33 cellular contexts compared by ENCODE assay signal in genomic region chr10:29543715-29544114, GRCh38.
A peak's percentile ranks its signal among the peaks of the same experiment; 100 is the strongest.
DNase-seq lines count a peak whose midpoint lies in the region; ATAC-seq and TF ChIP-seq lines count a peak whose summit lies in the region.
"Had no signal": no experiment of that assay in that cellular context is flagged by ENCODE, and none has a peak within 500 bp of the region (broad histone marks: within the 10 kb centered on the region; RNA-seq: fewer than 3 reads in every experiment).

No MANE protein-coding gene starts in this region.

- peaks cover 24 to 99% (median 96%) of the 10 kb centered on the region in 4 donors for H3K4me1 ChIP-seq in esophagus muscularis mucosa
- H3K4me1 ChIP-seq in breast epithelium = no peaks in the 10 kb centered on the region
- H3K4me1 ChIP-seq: BE2C, thyroid gland had no signal

- H3K27ac ChIP-seq in esophagus muscularis mucosa (replicated peaks in 1 of 4) (peak overlapping the region; percentile 9 to 53 (median 20)), breast epithelium (peak overlapping the region in 1 of 2 donors; percentile 30)
- H3K27ac ChIP-seq: foreskin keratinocyte, stomach, thyroid gland had no signal

- no peak overlapping the region for H3K4me3 Mint-ChIP-seq in stimulated activated naive B cell treated with anti-CD40 and anti-IgM and Interleukin-4, amounts not matched to agents 10 μg/mL and 1 μg/mL and 100 μg/mL, for 72 hours
- H3K4me3 Mint-ChIP-seq: activated CD8-positive, alpha-beta T cell treated with anti-CD3 and anti-CD28 coated beads for 36 hours; activated naive CD8-positive, alpha-beta T cell; mesothelial cell of epicardium; naive thymus-derived CD4-positive, alpha-beta T cell; T-helper 17 cell had no signal

- H3K36me3 Mint-ChIP-seq in stimulated activated naive B cell treated with anti-CD40 and anti-IgM and Interleukin-4, amounts not matched to agents 10 μg/mL and 1 μg/mL and 100 μg/mL, for 72 hours = no peaks in the 10 kb centered on the region

- no peak for TF ChIP-seq EP300 in esophagus muscularis mucosa (IDR thresholded peaks at IDR 0.05)

- DNase-seq in Right ventricle myocardium superior (no peak), Right ventricle myocardium inferior (ENCODE audit: missing footprints) (no peak), esophagus muscularis mucosa (ENCODE audit: extremely low spot score) (no peak), breast epithelium (ENCODE audit: low spot score in 2 of 2) (no peak), left lobe of liver (ENCODE audit: low spot score) (no peak), lower leg skin (ENCODE audit: low spot score in 2 of 2) (no peak)
- no peak for DNase-seq in stimulated activated naive B cell treated with anti-CD40 and anti-IgM and Interleukin-4, amounts not matched to agents 10 μg/mL and 1 μg/mL and 100 μg/mL, for 72 hours
- DNase-seq: activated CD4-positive, alpha-beta T cell treated with anti-CD3 and anti-CD28 coated beads for 1 hour; activated CD8-positive, alpha-beta T cell treated with anti-CD3 and anti-CD28 coated beads for 36 hours; activated effector memory CD4-positive, alpha-beta T cell treated with Interleukin-2 at 50 U/mL for 16 hours; anterior cingulate cortex; BE2C; foreskin keratinocyte; GDM1; hypothalamus; naive thymus-derived CD4-positive, alpha-beta T cell; NCI-H187; NCI-H226; NCI-H748 treated with DMSO at 0.1 percent for 48 hours; occipital lobe; stimulated activated CD4-positive, alpha-beta T cell treated with anti-CD3 and anti-CD28 coated beads, Interleukin-1b, Interleukin-23, amount 100 ng/mL, for 48 hours; stimulated activated CD8-positive, alpha-beta memory T cell treated with anti-CD3 and anti-CD28 coated beads, Interleukin-4, amount 100 ng/mL, for 48 hours; stomach; T-helper 17 cell; thyroid gland had no signal

- intact Hi-C loops in Right ventricle myocardium superior (cut with DNase I) (no loop called here), Right ventricle myocardium inferior (cut with DNase I) (no loop called here), esophagus muscularis mucosa (cut with DNase I) (no loop called here), breast epithelium (cut with DNase I; ENCODE audit: low total_unique reads) (no loop called here), lower leg skin (cut with DNase I; ENCODE audit: low total_unique reads) (no loop called here)

- peaks cover 0 to 4% of the 10 kb centered on the region in 2 donors for H3K4me1 Mint-ChIP-seq in stimulated activated naive B cell treated with anti-CD40 and anti-IgM and Interleukin-4, amounts not matched to agents 10 μg/mL and 1 μg/mL and 100 μg/mL, for 72 hours

- H3K4me3 ChIP-seq in esophagus muscularis mucosa (no peak overlapping the region), breast epithelium (no peak overlapping the region), lower leg skin (ENCODE audit: low read depth, poor library complexity, severe bottlenecking) (no peak overlapping the region)
- H3K4me3 ChIP-seq: smooth muscle cell, stomach, thyroid gland had no signal

- H3K36me3 ChIP-seq in esophagus muscularis mucosa = peaks cover 0 to 42% (median 13%) of the 10 kb centered on the region in 4 donors
- H3K36me3 ChIP-seq in breast epithelium = no peaks in the 10 kb centered on the region
- H3K36me3 ChIP-seq: BE2C, thyroid gland had no signal

- TF ChIP-seq POLR2A in esophagus muscularis mucosa (IDR thresholded peaks at IDR 0.05; ENCODE audit: low read depth) (no peak), breast epithelium (IDR thresholded peaks at IDR 0.05) (no peak), lower leg skin (IDR thresholded peaks at IDR 0.05) (no peak)

- H3K9me3 Mint-ChIP-seq in stimulated activated naive B cell treated with anti-CD40 and anti-IgM and Interleukin-4, amounts not matched to agents 10 μg/mL and 1 μg/mL and 100 μg/mL, for 72 hours = no peaks in the 10 kb centered on the region
- H3K9me3 Mint-ChIP-seq: activated CD8-positive, alpha-beta T cell treated with anti-CD3 and anti-CD28 coated beads for 36 hours; mesothelial cell of epicardium had no signal

- no peak overlapping the region for H3K27ac Mint-ChIP-seq in stimulated activated naive B cell treated with anti-CD40 and anti-IgM and Interleukin-4, amounts not matched to agents 10 μg/mL and 1 μg/mL and 100 μg/mL, for 72 hours
- H3K27ac Mint-ChIP-seq: activated CD8-positive, alpha-beta T cell treated with anti-CD3 and anti-CD28 coated beads for 36 hours; activated naive CD8-positive, alpha-beta T cell; mesothelial cell of epicardium had no signal

- H3K27me3 Mint-ChIP-seq in stimulated activated naive B cell treated with anti-CD40 and anti-IgM and Interleukin-4, amounts not matched to agents 10 μg/mL and 1 μg/mL and 100 μg/mL, for 72 hours = no peaks in the 10 kb centered on the region
- H3K27me3 Mint-ChIP-seq: activated CD8-positive, alpha-beta T cell treated with anti-CD3 and anti-CD28 coated beads for 36 hours; activated naive CD8-positive, alpha-beta T cell; naive thymus-derived CD4-positive, alpha-beta T cell; T-helper 17 cell had no signal

- no peaks in the 10 kb centered on the region for H3K9me3 ChIP-seq in esophagus muscularis mucosa
- no peaks in the 10 kb centered on the region for H3K9me3 ChIP-seq in breast epithelium
- H3K9me3 ChIP-seq: BE2C, stomach, thyroid gland had no signal

- no peak for TF ChIP-seq CTCF in esophagus muscularis mucosa (IDR thresholded peaks at IDR 0.05)
- TF ChIP-seq CTCF in breast epithelium (IDR thresholded peaks at IDR 0.05) = no peak
- no peak for TF ChIP-seq CTCF in lower leg skin (IDR thresholded peaks at IDR 0.05)

- H3K27me3 ChIP-seq in esophagus muscularis mucosa = no peaks in the 10 kb centered on the region
- H3K27me3 ChIP-seq in breast epithelium = no peaks in the 10 kb centered on the region
- H3K27me3 ChIP-seq: BE2C, foreskin keratinocyte, stomach, thyroid gland had no signal

- ATAC-seq in Right ventricle myocardium superior (ENCODE audit: poor library complexity) (peak; percentile 2), Right ventricle myocardium inferior (no peak), HG02759 (IDR thresholded peaks at IDR 0.05; ENCODE audit: unreplicated experiment) (peak; percentile 49), left lobe of liver (no peak)
- ATAC-seq in stimulated activated naive B cell treated with anti-CD40 and anti-IgM and Interleukin-4, amounts not matched to agents 10 μg/mL and 1 μg/mL and 100 μg/mL, for 72 hours (replicated peaks) = peak; percentile 66 to 73
- ATAC-seq: activated CD8-positive, alpha-beta T cell treated with anti-CD3 and anti-CD28 coated beads for 36 hours; esophagus mucosa; foreskin keratinocyte; HCT116; HepG2; naive thymus-derived CD4-positive, alpha-beta T cell; SK-N-SH treated with all-trans-retinoic acid at 6 μM for 48 hours; T-helper 17 cell had no signal

Comparison
In these comparisons a context has a peak if more than half of its experiments do, and no peak if none do; other contexts are left out.
1. ATAC-seq: peak in Right ventricle myocardium superior (single experiment), HG02759 (single experiment) and stimulated activated naive B cell treated with anti-CD40 and anti-IgM and Interleukin-4, amounts not matched to agents 10 μg/mL and 1 μg/mL and 100 μg/mL, for 72 hours (2 of 2); none in Right ventricle myocardium inferior (single experiment) and left lobe of liver (single experiment).